Comparison of ENCODE assay signal across 17 cellular contexts in the genomic region with DNA sequence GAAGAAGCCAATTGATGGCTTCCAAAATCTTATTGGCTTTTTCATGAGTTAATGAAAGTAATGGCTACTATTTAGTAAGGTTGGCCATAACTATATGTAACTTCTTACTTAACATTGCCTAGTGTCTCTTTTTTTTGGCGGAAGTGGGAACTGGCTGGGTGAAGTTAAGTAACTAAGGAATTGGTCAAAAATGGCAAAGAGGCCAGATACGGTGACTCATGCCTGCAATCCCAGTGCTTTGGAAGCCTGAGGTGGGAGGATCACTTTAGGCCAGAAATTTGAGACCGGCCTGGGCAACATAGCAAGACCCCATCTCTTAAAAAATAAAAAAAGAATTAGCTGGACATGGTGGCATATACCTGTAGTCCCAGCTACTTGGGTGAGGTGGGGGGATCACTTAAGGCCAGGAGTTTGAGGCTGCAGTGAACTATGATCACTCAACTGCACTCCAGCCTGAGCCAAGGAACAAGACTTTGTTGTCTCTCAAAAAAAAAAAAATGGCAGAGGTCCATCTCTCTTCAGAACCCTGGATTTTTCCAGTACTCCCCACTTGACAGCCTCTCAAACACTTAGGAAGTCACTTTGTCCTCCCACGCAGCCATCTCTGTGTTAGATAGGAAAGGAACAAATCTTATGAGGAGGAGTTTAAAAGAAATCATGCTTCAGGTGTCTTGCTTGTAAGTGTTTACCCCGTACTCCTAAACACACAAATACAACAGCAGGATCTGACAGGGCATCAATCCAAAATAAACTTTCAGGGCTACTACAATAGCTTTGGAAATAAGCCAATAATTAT.
DNase-seq lines count a peak whose midpoint lies in the region; ATAC-seq and TF ChIP-seq lines count a peak whose summit lies in the region.
"Had no signal": no experiment of that assay in that cellular context is flagged by ENCODE, and none has a peak within 500 bp of the region (broad histone marks: within the 10 kb centered on the region; RNA-seq: fewer than 3 reads in every experiment).

No MANE protein-coding gene starts in this region.

- H2AK5ac ChIP-seq in neuronal stem cell (ENCODE audit: low read depth, low read length) = no peak overlapping the region

- H3K18ac ChIP-seq in neuronal stem cell (ENCODE audit: low read length) = no peak overlapping the region

- H3K27me3 ChIP-seq in brain microvascular endothelial cell (replicated peaks) (no peaks in the 10 kb centered on the region), lower lobe of right lung (ENCODE audit: low read depth) (no peaks in the 10 kb centered on the region), neuronal stem cell (ENCODE audit: control insufficient read depth in 3 of 3, insufficient read depth in 3 of 3, low read depth in 1 of 3, low read length in 3 of 3) (no peaks in the 10 kb centered on the region)
- H3K27me3 ChIP-seq: pancreas, transverse colon had no signal

- H4K8ac ChIP-seq in neuronal stem cell (ENCODE audit: low read depth, low read length) = no peak overlapping the region

- H3K23ac ChIP-seq in neuronal stem cell (ENCODE audit: low read depth, low read length, poor library complexity) = no peak overlapping the region

- H3K36me3 ChIP-seq in brain microvascular endothelial cell (replicated peaks) (no peaks in the 10 kb centered on the region), lower lobe of right lung (no peaks in the 10 kb centered on the region), neuronal stem cell (replicated peaks in 1 of 2; ENCODE audit: control insufficient read depth in 2 of 2, insufficient read depth in 2 of 2, low read length in 2 of 2) (peaks cover 0 to 10% of the 10 kb centered on the region in 2 donors)
- H3K36me3 ChIP-seq: BE2C, pancreas, transverse colon had no signal

- H3K14ac ChIP-seq in neuronal stem cell (ENCODE audit: low read length) = no peak overlapping the region

- no peak overlapping the region for H2AFZ ChIP-seq in neuronal stem cell (ENCODE audit: low read length)

- ATAC-seq in lower lobe of right lung = peak; percentile 23 to 75
- ATAC-seq: activated T-cell treated with anti-CD3 and anti-CD28 coated beads, Interleukin-2, amount 50 U/mL, for 72 hours; GM12878 had no signal

- H3K4me2 ChIP-seq in neuronal stem cell (ENCODE audit: insufficient read depth, low read length, poor library complexity, severe bottlenecking) = no peak overlapping the region

- in situ Hi-C loops in Caki2 (cut with HindIII; ENCODE audit: low pct_unique_long_range_greater_than_20kb, low sequenced_read_pairs) = no loop called here
- in situ Hi-C loops in brain microvascular endothelial cell (cut with HindIII; ENCODE audit: low pct_ligation_motif_present, low sequenced_read_pairs) = no loop called here

- H2BK120ac ChIP-seq in neuronal stem cell (ENCODE audit: low read depth, low read length) = no peak overlapping the region

- peaks cover 18% of the 10 kb centered on the region for H3K4me1 ChIP-seq in lower lobe of right lung
- H3K4me1 ChIP-seq in neuronal stem cell (ENCODE audit: control insufficient read depth in 2 of 2, insufficient read depth in 1 of 2, low read depth in 1 of 2, low read length in 2 of 2) = no peaks in the 10 kb centered on the region
- H3K4me1 ChIP-seq: BE2C had no signal

- H2BK12ac ChIP-seq in neuronal stem cell (ENCODE audit: low read length) = no peak overlapping the region

- no peak overlapping the region for H3K4me3 ChIP-seq in LNCaP clone FGC (ENCODE audit: low read depth, low read length)
- H3K4me3 ChIP-seq in brain microvascular endothelial cell (ENCODE audit: low read depth, low read length) = no peak overlapping the region
- no peak overlapping the region for H3K4me3 ChIP-seq in lower lobe of right lung
- no peak overlapping the region for H3K4me3 ChIP-seq in neuronal stem cell (ENCODE audit: low read length in 2 of 2)
- H3K4me3 ChIP-seq: GM12878, pancreas, transverse colon had no signal

- no peak overlapping the region for H2BK15ac ChIP-seq in neuronal stem cell (ENCODE audit: low read length)

- H3K9ac ChIP-seq in neuronal stem cell (ENCODE audit: low read depth, low read length, poor library complexity) = no peak overlapping the region

- no CpG with 5 or more reads among the region's 5 CpGs for WGBS in neuronal stem cell (ENCODE audit: extremely low coverage in 2 of 2, insufficient read length in 2 of 2, insufficient replicate concordance in 1 of 2), 2 donors

- H3K27ac ChIP-seq in brain microvascular endothelial cell = no peak overlapping the region
- no peak overlapping the region for H3K27ac ChIP-seq in lower lobe of right lung
- H3K27ac ChIP-seq in neuronal stem cell (replicated peaks; ENCODE audit: low read length) = no peak overlapping the region
- H3K27ac ChIP-seq: pancreas, RWPE1, transverse colon had no signal

- intact Hi-C loops in lower lobe of right lung (cut with DNase I) = no loop called here

- H3K4ac ChIP-seq in neuronal stem cell (ENCODE audit: low read length) = no peak overlapping the region

- no peaks in the 10 kb centered on the region for H3K79me1 ChIP-seq in neuronal stem cell (ENCODE audit: low read depth, low read length)

- no peak overlapping the region for H2BK5ac ChIP-seq in neuronal stem cell (ENCODE audit: low read length)

- H3K9me3 ChIP-seq in lower lobe of right lung (no peaks in the 10 kb centered on the region), neuronal stem cell (replicated peaks in 1 of 2; ENCODE audit: control insufficient read depth in 2 of 2, insufficient read depth in 1 of 2, low read depth in 1 of 2, low read length in 2 of 2) (no peaks in the 10 kb centered on the region)
- H3K9me3 ChIP-seq: BE2C, pancreas, transverse colon had no signal

- no peak for TF ChIP-seq CTCF in LNCaP clone FGC (IDR thresholded peaks at IDR 0.05; ENCODE audit: control insufficient read depth, extremely low read depth, insufficient read depth)
- TF ChIP-seq CTCF in brain microvascular endothelial cell (IDR thresholded peaks at IDR 0.05; ENCODE audit: low read depth, low read length, missing control alignments) = no peak
- no peak for TF ChIP-seq CTCF in lower lobe of right lung (IDR thresholded peaks at IDR 0.05)

- DNase-seq in Caki2 (ENCODE audit: low read depth) = peak; percentile 16
- DNase-seq in LNCaP clone FGC (ENCODE audit: low read depth) = peak; percentile 93
- DNase-seq in brain microvascular endothelial cell = peak; percentile 84
- DNase-seq in lower lobe of right lung = no peak
- no peak for DNase-seq in NCI-H510A (lab: John Stamatoyannopoulos, UW)
- no peak for DNase-seq in neuronal stem cell (ENCODE audit: low spot score)
- no peak for DNase-seq in retina
- DNase-seq in NCI-H2107 treated with DMSO at 0.1 percent for 48 hours (lab: John Stamatoyannopoulos, UW; ENCODE audit: unreplicated experiment) = no peak
- DNase-seq: activated CD4-positive, alpha-beta T cell treated with anti-CD3 and anti-CD28 coated beads, Interleukin-2, amount 10 ng/mL, durations not matched to agents 24 days and 14 days; activated T-cell treated with anti-CD3 and anti-CD28 coated beads, Interleukin-2, amount 50 U/mL, for 72 hours; BE2C; DND-41; NCI-H524 treated with DMSO at 0.1 percent for 48 hours; pancreas; transverse colon had no signal

- H4K91ac ChIP-seq in neuronal stem cell (ENCODE audit: low read depth, low read length, poor library complexity) = no peak overlapping the region

Comparison
In these comparisons a context has a peak if more than half of its experiments do, and no peak if none do; other contexts are left out.
1. DNase-seq: peak in Caki2 (single experiment), LNCaP clone FGC (single experiment) and brain microvascular endothelial cell (single experiment); none in lower lobe of right lung (single experiment), NCI-H510A (single experiment), neuronal stem cell (single experiment), retina (single experiment) and NCI-H2107 treated with DMSO at 0.1 percent for 48 hours (single experiment).